38 cellular contexts compared by ENCODE assay signal in genomic region chr1:118246646-118247045, GRCh38.
"Had no signal": no experiment of that assay in that cellular context is flagged by ENCODE, and none has a peak within 500 bp of the region (broad histone marks: within the 10 kb centered on the region; RNA-seq: fewer than 3 reads in every experiment).

No MANE protein-coding gene starts in this region.

- H3K9me3 ChIP-seq: ascending aorta had no signal

- H3K27ac ChIP-seq: ascending aorta, cardiac muscle cell, WERI-Rb-1 had no signal

- DNase-seq: activated CD4-positive, alpha-beta memory T cell treated with anti-CD3 and anti-CD28 coated beads, Interleukin-2, amount 10 ng/mL, durations not matched to agents 7 days and 5 days; activated CD4-positive, alpha-beta T cell treated with anti-CD3 and anti-CD28 coated beads for 1 hour; activated CD4-positive, alpha-beta T cell treated with anti-CD3 and anti-CD28 coated beads for 36 hours; activated CD4-positive, alpha-beta T cell treated with anti-CD3 and anti-CD28 coated beads for 48 hours; activated CD4-positive, alpha-beta T cell treated with anti-CD3 and anti-CD28 coated beads, Interleukin-2, amount 10 ng/mL, durations not matched to agents 7 days and 5 days; activated CD4-positive, alpha-beta T cell treated with anti-CD3 and anti-CD28 coated beads, Interleukin-2, amount 50 U/mL, for 48 hours; activated CD4-positive, CD25-positive, alpha-beta regulatory T cell; activated CD8-positive, alpha-beta memory T cell treated with anti-CD3 and anti-CD28 coated beads for 24 hours; activated CD8-positive, alpha-beta memory T cell treated with anti-CD3 and anti-CD28 coated beads, Interleukin-2, amount 10 ng/mL, durations not matched to agents 7 days and 5 days; activated CD8-positive, alpha-beta memory T cell treated with anti-CD3 and anti-CD28 coated beads, Interleukin-2, amount 50 U/mL, for 48 hours; activated CD8-positive, alpha-beta T cell treated with anti-CD3 and anti-CD28 coated beads, Interleukin-2, amount 10 ng/mL, durations not matched to agents 7 days and 5 days; activated effector memory CD4-positive, alpha-beta T cell treated with Interleukin-2 at 50 U/mL for 16 hours; activated gamma-delta T cell; activated naive CD4-positive, alpha-beta T cell treated with anti-CD3 and anti-CD28 coated beads, Interleukin-2, amount 10 ng/mL, durations not matched to agents 7 days and 5 days; activated naive CD4-positive, alpha-beta T cell treated with Interleukin-2 at 50 U/mL for 16 hours; activated naive CD8-positive, alpha-beta T cell treated with anti-CD3 and anti-CD28 coated beads, Interleukin-2, amount 10 ng/mL, durations not matched to agents 7 days and 5 days; activated naive CD8-positive, alpha-beta T cell treated with anti-CD3 and anti-CD28 coated beads, Interleukin-2, amount 50 U/mL, for 24 hours; activated T-cell treated with anti-CD3 and anti-CD28 coated beads, Interleukin-2, amount 50 U/mL, for 24 hours; activated T-cell treated with anti-CD3 and anti-CD28 coated beads, Interleukin-2, amount 50 U/mL, for 48 hours; amygdala; anterior cingulate cortex; caudate nucleus; cerebellar nuclear complex; T-helper 1 cell; T-helper 2 cell; T-helper 9 cell; WERI-Rb-1 had no signal

- H3K36me3 Mint-ChIP-seq: activated CD8-positive, alpha-beta memory T cell treated with anti-CD3 and anti-CD28 coated beads, Interleukin-2, amount 10 ng/mL, durations not matched to agents 7 days and 5 days; activated naive CD4-positive, alpha-beta T cell treated with anti-CD3 and anti-CD28 coated beads, Interleukin-2, amount 10 ng/mL, durations not matched to agents 7 days and 5 days; activated naive CD4-positive, alpha-beta T cell treated with anti-CD3 and anti-CD28 coated beads, Interleukin-2, amount 50 U/mL, for 24 hours; activated naive CD8-positive, alpha-beta T cell; activated naive CD8-positive, alpha-beta T cell treated with anti-CD3 and anti-CD28 coated beads, Interleukin-2, amount 10 ng/mL, durations not matched to agents 7 days and 5 days; brain; WTC11 had no signal

- ATAC-seq: activated CD4-positive, alpha-beta T cell treated with anti-CD3 and anti-CD28 coated beads for 36 hours; activated CD4-positive, CD25-positive, alpha-beta regulatory T cell treated with anti-CD3 and anti-CD28 coated beads, Interleukin-2, amount 50 U/mL, for 24 hours; activated CD8-positive, alpha-beta memory T cell treated with anti-CD3 and anti-CD28 coated beads, Interleukin-2, amount 10 ng/mL, durations not matched to agents 7 days and 5 days; activated CD8-positive, alpha-beta T cell treated with anti-CD3 and anti-CD28 coated beads, Interleukin-2, amount 10 ng/mL, durations not matched to agents 7 days and 5 days; activated naive CD8-positive, alpha-beta T cell treated with anti-CD3 and anti-CD28 coated beads, Interleukin-2, amount 50 U/mL, for 24 hours; WTC11 had no signal

- H3K4me3 Mint-ChIP-seq: activated CD4-positive, alpha-beta memory T cell treated with anti-CD3 and anti-CD28 coated beads, Interleukin-2, amount 10 ng/mL, durations not matched to agents 7 days and 5 days; activated CD4-positive, alpha-beta T cell treated with anti-CD3 and anti-CD28 coated beads for 36 hours; activated CD4-positive, alpha-beta T cell treated with anti-CD3 and anti-CD28 coated beads, Interleukin-2, amount 10 ng/mL, durations not matched to agents 7 days and 5 days; activated CD8-positive, alpha-beta memory T cell treated with anti-CD3 and anti-CD28 coated beads, Interleukin-2, amount 10 ng/mL, durations not matched to agents 7 days and 5 days; activated CD8-positive, alpha-beta T cell treated with anti-CD3 and anti-CD28 coated beads, Interleukin-2, amount 10 ng/mL, durations not matched to agents 7 days and 5 days; activated naive CD4-positive, alpha-beta T cell treated with anti-CD3 and anti-CD28 coated beads, Interleukin-2, amount 10 ng/mL, durations not matched to agents 7 days and 5 days; activated naive CD4-positive, alpha-beta T cell treated with anti-CD3 and anti-CD28 coated beads, Interleukin-2, amount 50 U/mL, for 24 hours; activated naive CD8-positive, alpha-beta T cell; activated naive CD8-positive, alpha-beta T cell treated with anti-CD3 and anti-CD28 coated beads, Interleukin-2, amount 10 ng/mL, durations not matched to agents 7 days and 5 days; activated naive CD8-positive, alpha-beta T cell treated with anti-CD3 and anti-CD28 coated beads, Interleukin-2, amount 50 U/mL, for 24 hours; activated T-cell treated with anti-CD3 and anti-CD28 coated beads, Interleukin-2, amount 50 U/mL, for 24 hours; brain; central memory CD8-positive, alpha-beta T cell; T-helper 1 cell treated with Interleukin-12 subunit alpha and Interleukin-12 subunit beta and Interleukin-4 antibody, amounts not matched to agents 30 μg/mL and 1 μg/mL, for 36 hours; T-helper 2 cell treated with Interferon-gamma antibody and Interleukin-4, amounts not matched to agents 5 μg/mL and 100 μg/mL, for 36 hours; WTC11 had no signal

- H3K27ac Mint-ChIP-seq: activated CD4-positive, alpha-beta memory T cell treated with anti-CD3 and anti-CD28 coated beads, Interleukin-2, amount 10 ng/mL, durations not matched to agents 7 days and 5 days; activated CD4-positive, alpha-beta T cell treated with anti-CD3 and anti-CD28 coated beads for 36 hours; activated CD4-positive, alpha-beta T cell treated with anti-CD3 and anti-CD28 coated beads, Interleukin-2, amount 10 ng/mL, durations not matched to agents 7 days and 5 days; activated CD8-positive, alpha-beta memory T cell treated with anti-CD3 and anti-CD28 coated beads, Interleukin-2, amount 10 ng/mL, durations not matched to agents 7 days and 5 days; activated CD8-positive, alpha-beta T cell treated with anti-CD3 and anti-CD28 coated beads, Interleukin-2, amount 10 ng/mL, durations not matched to agents 7 days and 5 days; activated naive CD4-positive, alpha-beta T cell treated with anti-CD3 and anti-CD28 coated beads, Interleukin-2, amount 10 ng/mL, durations not matched to agents 7 days and 5 days; activated naive CD4-positive, alpha-beta T cell treated with anti-CD3 and anti-CD28 coated beads, Interleukin-2, amount 50 U/mL, for 24 hours; activated naive CD8-positive, alpha-beta T cell; activated naive CD8-positive, alpha-beta T cell treated with anti-CD3 and anti-CD28 coated beads, Interleukin-2, amount 10 ng/mL, durations not matched to agents 7 days and 5 days; activated naive CD8-positive, alpha-beta T cell treated with anti-CD3 and anti-CD28 coated beads, Interleukin-2, amount 50 U/mL, for 24 hours; activated T-cell treated with anti-CD3 and anti-CD28 coated beads, Interleukin-2, amount 50 U/mL, for 24 hours; activated T-helper 2 cell treated with anti-CD3 and anti-CD28 coated beads, Interferon-gamma antibody, Interleukin-2, Interleukin-4, amounts not matched to agents 10 μg/mL and 5 μg/mL and 100 μg/mL, durations not matched to agents 14 hours and 24 hours and 36 hours; T-helper 1 cell treated with Interleukin-12 subunit alpha and Interleukin-12 subunit beta and Interleukin-4 antibody, amounts not matched to agents 30 μg/mL and 1 μg/mL, for 36 hours; T-helper 2 cell treated with Interferon-gamma antibody and Interleukin-4, amounts not matched to agents 5 μg/mL and 100 μg/mL, for 36 hours; WTC11 had no signal

- H3K27me3 ChIP-seq: ascending aorta, cardiac muscle cell had no signal

- H3K9me3 Mint-ChIP-seq: activated CD4-positive, alpha-beta memory T cell treated with anti-CD3 and anti-CD28 coated beads, Interleukin-2, amount 10 ng/mL, durations not matched to agents 7 days and 5 days; activated CD4-positive, alpha-beta T cell treated with anti-CD3 and anti-CD28 coated beads, Interleukin-2, amount 10 ng/mL, durations not matched to agents 7 days and 5 days; activated naive CD4-positive, alpha-beta T cell treated with anti-CD3 and anti-CD28 coated beads, Interleukin-2, amount 50 U/mL, for 24 hours; activated naive CD8-positive, alpha-beta T cell treated with anti-CD3 and anti-CD28 coated beads, Interleukin-2, amount 10 ng/mL, durations not matched to agents 7 days and 5 days; activated T-cell treated with anti-CD3 and anti-CD28 coated beads, Interleukin-2, amount 50 U/mL, for 24 hours; brain; T-helper 1 cell treated with Interleukin-12 subunit alpha and Interleukin-12 subunit beta and Interleukin-4 antibody, amounts not matched to agents 30 μg/mL and 1 μg/mL, for 36 hours; T-helper 2 cell treated with Interferon-gamma antibody and Interleukin-4, amounts not matched to agents 5 μg/mL and 100 μg/mL, for 36 hours; WTC11 had no signal

- H3K4me1 Mint-ChIP-seq: activated CD4-positive, alpha-beta memory T cell treated with anti-CD3 and anti-CD28 coated beads, Interleukin-2, amount 10 ng/mL, durations not matched to agents 7 days and 5 days; activated CD4-positive, alpha-beta T cell treated with anti-CD3 and anti-CD28 coated beads for 36 hours; activated CD4-positive, alpha-beta T cell treated with anti-CD3 and anti-CD28 coated beads, Interleukin-2, amount 10 ng/mL, durations not matched to agents 7 days and 5 days; activated CD8-positive, alpha-beta memory T cell treated with anti-CD3 and anti-CD28 coated beads, Interleukin-2, amount 10 ng/mL, durations not matched to agents 7 days and 5 days; activated naive CD4-positive, alpha-beta T cell treated with anti-CD3 and anti-CD28 coated beads, Interleukin-2, amount 10 ng/mL, durations not matched to agents 7 days and 5 days; activated naive CD4-positive, alpha-beta T cell treated with anti-CD3 and anti-CD28 coated beads, Interleukin-2, amount 50 U/mL, for 24 hours; activated naive CD8-positive, alpha-beta T cell treated with anti-CD3 and anti-CD28 coated beads, Interleukin-2, amount 10 ng/mL, durations not matched to agents 7 days and 5 days; activated naive CD8-positive, alpha-beta T cell treated with anti-CD3 and anti-CD28 coated beads, Interleukin-2, amount 50 U/mL, for 24 hours; central memory CD8-positive, alpha-beta T cell had no signal

- H3K27me3 Mint-ChIP-seq: activated CD4-positive, alpha-beta memory T cell treated with anti-CD3 and anti-CD28 coated beads, Interleukin-2, amount 10 ng/mL, durations not matched to agents 7 days and 5 days; activated CD4-positive, alpha-beta T cell treated with anti-CD3 and anti-CD28 coated beads, Interleukin-2, amount 10 ng/mL, durations not matched to agents 7 days and 5 days; activated CD8-positive, alpha-beta memory T cell treated with anti-CD3 and anti-CD28 coated beads, Interleukin-2, amount 10 ng/mL, durations not matched to agents 7 days and 5 days; activated naive CD4-positive, alpha-beta T cell treated with anti-CD3 and anti-CD28 coated beads, Interleukin-2, amount 10 ng/mL, durations not matched to agents 7 days and 5 days; activated naive CD4-positive, alpha-beta T cell treated with anti-CD3 and anti-CD28 coated beads, Interleukin-2, amount 50 U/mL, for 24 hours; activated naive CD8-positive, alpha-beta T cell; activated naive CD8-positive, alpha-beta T cell treated with anti-CD3 and anti-CD28 coated beads, Interleukin-2, amount 10 ng/mL, durations not matched to agents 7 days and 5 days; activated naive CD8-positive, alpha-beta T cell treated with anti-CD3 and anti-CD28 coated beads, Interleukin-2, amount 50 U/mL, for 24 hours; activated T-cell treated with anti-CD3 and anti-CD28 coated beads, Interleukin-2, amount 50 U/mL, for 24 hours had no signal

- H3K4me1 ChIP-seq: ascending aorta had no signal

- H3K36me3 ChIP-seq: ascending aorta, cardiac muscle cell, WERI-Rb-1 had no signal

- H3K4me3 ChIP-seq: ascending aorta, cardiac muscle cell had no signal
